In the genomic region with DNA sequence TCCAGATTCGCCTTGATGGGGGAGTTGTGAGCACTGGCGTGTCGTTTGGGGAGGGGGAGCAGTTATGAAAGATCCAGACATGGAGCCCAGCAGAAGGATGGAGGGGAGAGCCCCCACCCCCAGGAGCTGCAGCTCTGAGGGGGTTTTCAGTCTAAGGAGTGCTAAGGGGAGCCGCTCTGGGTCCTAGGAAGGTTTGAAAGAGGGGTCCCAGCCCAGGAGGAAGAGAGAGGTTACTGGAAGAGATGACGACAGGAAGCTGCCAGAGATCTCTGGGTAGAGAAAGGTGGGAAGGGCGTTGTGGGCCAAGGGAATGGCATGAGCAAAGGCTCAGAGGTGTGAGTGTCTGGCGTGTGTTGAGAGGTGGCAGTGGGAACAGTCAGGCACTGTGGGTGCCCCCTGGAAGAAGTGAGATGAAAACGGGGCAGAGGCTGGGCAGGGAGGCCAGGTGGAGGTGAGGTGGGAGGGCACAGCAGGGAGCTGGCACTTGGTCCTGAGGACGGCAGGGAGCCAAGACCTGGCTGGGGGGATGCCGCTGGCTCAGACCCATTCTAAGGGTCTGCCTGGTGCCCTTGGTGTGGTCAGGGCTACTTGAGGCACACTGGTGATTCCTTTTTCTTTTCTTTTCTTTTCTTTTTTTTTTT, we compare ENCODE assay signal across 10 cellular contexts. TPM values are rescaled to one million over a fixed set of nuclear protein-coding genes. Genes with fewer than 3 reads are reported as not detected.
DNase-seq lines count a peak whose midpoint lies in the region; ATAC-seq, FAIRE-seq and TF ChIP-seq lines count a peak whose summit lies in the region.
"Had no signal": no experiment of that assay in that cellular context is flagged by ENCODE, and none has a peak within 500 bp of the region (broad histone marks: within the 10 kb centered on the region; RNA-seq: fewer than 3 reads in every experiment).

No MANE protein-coding gene starts in this region.

- intact Hi-C loops in Calu3 (cut with micrococcal nuclease; ENCODE audit: unreplicated experiment) = no loop called here

- H3K36me3 Mint-ChIP-seq in Calu3 (ENCODE audit: insufficient read depth, unreplicated experiment) = peaks cover 4% of the 10 kb centered on the region
- H3K36me3 Mint-ChIP-seq in effector memory CD8-positive, alpha-beta T cell (ENCODE audit: insufficient read depth) = no peaks in the 10 kb centered on the region

- no peak overlapping the region for H2BK5ac ChIP-seq in neuronal stem cell (ENCODE audit: low read length)

- no peaks in the 10 kb centered on the region for H3K9me3 ChIP-seq in Karpas-422 (ENCODE audit: low read length)
- H3K9me3 ChIP-seq in neuronal stem cell (replicated peaks in 1 of 2; ENCODE audit: control insufficient read depth in 2 of 2, insufficient read depth in 1 of 2, low read depth in 1 of 2, low read length in 2 of 2) = peaks cover 0 to 2% of the 10 kb centered on the region in 2 donors

- peaks cover 18% of the 10 kb centered on the region for H3K4me1 Mint-ChIP-seq in Calu3 (ENCODE audit: low read depth, unreplicated experiment)
- peaks cover 9 to 14% of the 10 kb centered on the region in 2 donors for H3K4me1 Mint-ChIP-seq in effector memory CD8-positive, alpha-beta T cell (ENCODE audit: low read depth in 2 of 2)

- H4K8ac ChIP-seq in neuronal stem cell (ENCODE audit: low read depth, low read length) = no peak overlapping the region

- H3K4me3 Mint-ChIP-seq in Calu3 (ENCODE audit: low read depth, unreplicated experiment) = peak overlapping the region; percentile 47
- peak overlapping the region; percentile 54 to 55 for H3K4me3 Mint-ChIP-seq in effector memory CD8-positive, alpha-beta T cell
- H3K4me3 Mint-ChIP-seq: activated CD8-positive, alpha-beta memory T cell treated with anti-CD3 and anti-CD28 coated beads, Interleukin-2, amount 10 ng/mL, durations not matched to agents 7 days and 5 days had no signal

- WGBS in neuronal stem cell (ENCODE audit: extremely low coverage in 2 of 2, insufficient read length in 2 of 2, insufficient replicate concordance in 1 of 2), 2 donors = no CpG with 5 or more reads among the region's 10 CpGs

- H3K27ac ChIP-seq in Karpas-422 (ENCODE audit: low read length) (peak overlapping the region; percentile 99), neuronal stem cell (replicated peaks; ENCODE audit: low read length) (no peak overlapping the region)

- BruUV-seq in Calu3 (replicated peaks; lab: Mats Ljungman, UMichigan) = no TSS peak

- peaks cover 89% of the 10 kb centered on the region for H3K4me1 ChIP-seq in Karpas-422 (ENCODE audit: low read length)
- H3K4me1 ChIP-seq in neuronal stem cell (ENCODE audit: control insufficient read depth in 2 of 2, insufficient read depth in 1 of 2, low read depth in 1 of 2, low read length in 2 of 2) = peaks cover 27 to 33% of the 10 kb centered on the region in 2 donors

- H3K27ac Mint-ChIP-seq in Calu3 (ENCODE audit: unreplicated experiment) = no peak overlapping the region
- H3K27ac Mint-ChIP-seq in effector memory CD8-positive, alpha-beta T cell = no peak overlapping the region
- H3K27ac Mint-ChIP-seq: activated CD8-positive, alpha-beta memory T cell treated with anti-CD3 and anti-CD28 coated beads, Interleukin-2, amount 10 ng/mL, durations not matched to agents 7 days and 5 days had no signal

- peaks cover 59% of the 10 kb centered on the region for H3K27me3 Mint-ChIP-seq in Calu3 (ENCODE audit: unreplicated experiment)
- H3K27me3 Mint-ChIP-seq in effector memory CD8-positive, alpha-beta T cell = peaks cover 50 to 77% of the 10 kb centered on the region in 2 donors

- H3K4me3 ChIP-seq in Karpas-422 (ENCODE audit: low read length) = peak overlapping the region; percentile 78
- peak overlapping the region; percentile 68 to 84 for H3K4me3 ChIP-seq in neuronal stem cell (ENCODE audit: low read length in 2 of 2)

- H2BK120ac ChIP-seq in neuronal stem cell (ENCODE audit: low read depth, low read length) = no peak overlapping the region

- H3K79me1 ChIP-seq in neuronal stem cell (ENCODE audit: low read depth, low read length) = peaks cover 31% of the 10 kb centered on the region

- no peak for FAIRE-seq in D721Med (lab: Jason Lieb, UNC)

- no peak overlapping the region for H2BK12ac ChIP-seq in neuronal stem cell (ENCODE audit: low read length)

- H3K36me3 ChIP-seq in Karpas-422 (ENCODE audit: insufficient read depth, low read length) (peaks cover 13% of the 10 kb centered on the region; the same call in 1 of the 2 replicates), neuronal stem cell (replicated peaks in 1 of 2; ENCODE audit: control insufficient read depth in 2 of 2, insufficient read depth in 2 of 2, low read length in 2 of 2) (no peaks in the 10 kb centered on the region)

- no peaks in the 10 kb centered on the region; the same call in 1 of the 2 replicates for H4K20me1 ChIP-seq in Karpas-422 (ENCODE audit: insufficient read depth, low read depth, low read length)

- H3K14ac ChIP-seq in neuronal stem cell (ENCODE audit: low read length) = no peak overlapping the region

- H4K91ac ChIP-seq in neuronal stem cell (ENCODE audit: low read depth, low read length, poor library complexity) = no peak overlapping the region

- peak overlapping the region; percentile 98 for H3K18ac ChIP-seq in neuronal stem cell (ENCODE audit: low read length)

- H3K4ac ChIP-seq in neuronal stem cell (ENCODE audit: low read length) = no peak overlapping the region

- CTCF ChIA-PET in Calu3 (lab: Charles Lee) = interaction anchor here (0.6 kb wide), 1 partner anchor 10 kb away, joined by 4 read pairs; no protein-coding TSS in a partner anchor

- H3K27me3 ChIP-seq in Karpas-422 (ENCODE audit: low read length) (no peaks in the 10 kb centered on the region), neuronal stem cell (ENCODE audit: control insufficient read depth in 3 of 3, insufficient read depth in 3 of 3, low read depth in 1 of 3, low read length in 3 of 3) (peaks cover 0 to 5% (median 0%) of the 10 kb centered on the region in 3 experiments)

- peak overlapping the region; percentile 72 for H2AK5ac ChIP-seq in neuronal stem cell (ENCODE audit: low read depth, low read length)

- no peaks in the 10 kb centered on the region for H3K9me2 ChIP-seq in Karpas-422 (replicated peaks; ENCODE audit: insufficient read depth, low read length)

- no peak for ATAC-seq in effector memory CD8-positive, alpha-beta T cell (replicated peaks)
- no peak for ATAC-seq in left lobe of liver
- ATAC-seq: activated CD8-positive, alpha-beta memory T cell treated with anti-CD3 and anti-CD28 coated beads, Interleukin-2, amount 10 ng/mL, durations not matched to agents 7 days and 5 days had no signal

- no peak for DNase-seq in Calu3
- peak; percentile 60 for DNase-seq in Karpas-422
- DNase-seq in effector memory CD8-positive, alpha-beta T cell = no peak
- no peak for DNase-seq in neuronal stem cell (ENCODE audit: low spot score)
- no peak for DNase-seq in GM20000 (ENCODE audit: low spot score)
- DNase-seq in D721Med (ENCODE audit: insufficient read length, low spot score) = no peak
- no peak for DNase-seq in GF-D8 (lab: John Stamatoyannopoulos, UW)
- DNase-seq in left lobe of liver (ENCODE audit: low spot score) = no peak
- DNase-seq: activated CD8-positive, alpha-beta memory T cell treated with anti-CD3 and anti-CD28 coated beads, Interleukin-2, amount 10 ng/mL, durations not matched to agents 7 days and 5 days; MV-4-11 had no signal

- no peak overlapping the region for H2BK15ac ChIP-seq in neuronal stem cell (ENCODE audit: low read length)

- H3K79me2 ChIP-seq in Karpas-422 (ENCODE audit: low read length) = peaks cover 58% of the 10 kb centered on the region

- peak overlapping the region; percentile 8 for H3K23ac ChIP-seq in neuronal stem cell (ENCODE audit: low read depth, low read length, poor library complexity)

- H3K9me3 Mint-ChIP-seq in Calu3 (ENCODE audit: low read depth, unreplicated experiment) = no peaks in the 10 kb centered on the region
- peaks cover 0 to 2% of the 10 kb centered on the region in 2 donors for H3K9me3 Mint-ChIP-seq in effector memory CD8-positive, alpha-beta T cell

- H3K9ac ChIP-seq in Karpas-422 (ENCODE audit: low read length) (peak overlapping the region; percentile 84), neuronal stem cell (ENCODE audit: low read depth, low read length, poor library complexity) (no peak overlapping the region)

- no peak overlapping the region for H2AFZ ChIP-seq in Karpas-422 (ENCODE audit: low read length)
- peak overlapping the region; percentile 91 for H2AFZ ChIP-seq in neuronal stem cell (ENCODE audit: low read length)

- TF ChIP-seq CTCF in Calu3 (IDR thresholded peaks at IDR 0.05; ENCODE audit: unreplicated experiment) (no peak), GM20000 (IDR thresholded peaks at IDR 0.05; ENCODE audit: extremely low read depth, missing control alignments) (no peak), D721Med (IDR thresholded peaks at IDR 0.05; ENCODE audit: insufficient read depth, missing control alignments) (no peak)

- peak overlapping the region; percentile 79 for H3K4me2 ChIP-seq in Karpas-422 (ENCODE audit: low read depth, low read length, poor library complexity, severe bottlenecking)
- peak overlapping the region; percentile 63 for H3K4me2 ChIP-seq in neuronal stem cell (ENCODE audit: insufficient read depth, low read length, poor library complexity, severe bottlenecking)

RNA-seq across cellular contexts. Expression of gene MGAT3, which starts 1.8 kb away (rescaled TPM):
- total RNA-seq in Calu3 (2022) (33.0 and 51.5 TPM in 2 replicates), left lobe of liver (0.13 TPM)
- total RNA-seq in Karpas-422 (2014; rRNA removed; shearing (Covaris generic); ENCODE audit: low replicate concordance) = 34.8 and 52.7 TPM in 2 replicates
- 13.5 TPM for polyA plus RNA-seq in neuronal stem cell (2013, experiment 1 of 2)
- 13.6 TPM for polyA plus RNA-seq in neuronal stem cell (2013, experiment 2 of 2)

RNA-seq across cellular contexts. Expression of gene MIEF1, which starts 43.5 kb away (rescaled TPM):
- total RNA-seq in Calu3 (2022) (39.2 and 44.3 TPM in 2 replicates), left lobe of liver (26.1 TPM)
- 23.2 and 25.0 TPM in 2 replicates for total RNA-seq in Karpas-422 (2014; rRNA removed; shearing (Covaris generic); ENCODE audit: low replicate concordance)
- polyA plus RNA-seq in neuronal stem cell (2013, experiment 1 of 2) = 27.3 TPM
- 27.0 TPM for polyA plus RNA-seq in neuronal stem cell (2013, experiment 2 of 2)

RNA-seq across cellular contexts. Expression of gene TAB1, which starts 59.0 kb away (rescaled TPM):
- total RNA-seq in Calu3 (2022) (31.8 and 34.6 TPM in 2 replicates), left lobe of liver (14.8 TPM)
- total RNA-seq in Karpas-422 (2014; rRNA removed; shearing (Covaris generic); ENCODE audit: low replicate concordance) = 11.0 and 15.9 TPM in 2 replicates
- polyA plus RNA-seq in neuronal stem cell (2013, experiment 1 of 2) = 25.7 TPM
- 24.2 TPM for polyA plus RNA-seq in neuronal stem cell (2013, experiment 2 of 2)

Comparison
In these comparisons a context has a peak if more than half of its experiments do, and no peak if none do; other contexts are left out.
1. RNA of gene MGAT3, which starts 1.8 kb away (total RNA-seq): 34.8 to 52.7 TPM in Karpas-422 and 33.0 to 51.5 TPM in Calu3; 0.13 TPM in left lobe of liver (single experiment); every median in the first group is over 10 times any median in the second.